Comparison of ENCODE assay signal across 1 cellular context in the genomic region with DNA sequence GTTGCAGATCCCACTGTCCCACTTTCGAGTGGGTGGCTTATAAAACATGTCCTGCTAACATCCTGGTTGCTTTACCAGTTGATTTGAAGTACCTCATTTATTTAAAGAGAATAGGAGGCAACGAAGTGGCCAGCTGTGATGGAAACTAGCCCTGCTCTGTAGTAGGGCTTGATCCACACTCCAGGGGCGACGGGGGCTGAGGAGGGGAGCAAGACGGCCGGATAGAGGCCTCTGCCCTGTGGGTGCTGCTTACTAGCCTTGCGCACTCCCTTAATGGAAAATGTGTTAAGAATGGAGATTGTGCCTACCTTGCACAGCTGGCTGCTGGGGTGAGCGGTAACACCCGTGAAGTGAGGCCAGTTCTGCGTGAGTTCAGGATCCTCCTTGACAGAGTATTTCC.
TF ChIP-seq lines count a peak whose summit lies in the region.

No MANE protein-coding gene starts in this region.

TF ChIP-seq in SK-N-SH treated with all-trans-retinoic acid at 6 μM for 48 hours, 23 proteins besides CTCF, POLR2A, EP300 and RAD21 (continued from another document):
- TF ChIP-seq, protein P1, sequence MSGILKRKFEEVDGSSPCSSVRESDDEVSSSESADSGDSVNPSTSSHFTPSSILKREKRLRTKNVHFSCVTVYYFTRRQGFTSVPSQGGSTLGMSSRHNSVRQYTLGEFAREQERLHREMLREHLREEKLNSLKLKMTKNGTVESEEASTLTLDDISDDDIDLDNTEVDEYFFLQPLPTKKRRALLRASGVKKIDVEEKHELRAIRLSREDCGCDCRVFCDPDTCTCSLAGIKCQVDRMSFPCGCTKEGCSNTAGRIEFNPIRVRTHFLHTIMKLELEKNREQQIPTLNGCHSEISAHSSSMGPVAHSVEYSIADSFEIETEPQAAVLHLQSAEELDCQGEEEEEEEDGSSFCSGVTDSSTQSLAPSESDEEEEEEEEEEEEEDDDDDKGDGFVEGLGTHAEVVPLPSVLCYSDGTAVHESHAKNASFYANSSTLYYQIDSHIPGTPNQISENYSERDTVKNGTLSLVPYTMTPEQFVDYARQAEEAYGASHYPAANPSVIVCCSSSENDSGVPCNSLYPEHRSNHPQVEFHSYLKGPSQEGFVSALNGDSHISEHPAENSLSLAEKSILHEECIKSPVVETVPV (CRISPR knock-in tag; IDR thresholded peaks at IDR 0.05), result no peak
- TF ChIP-seq CSDC2 (CRISPR knock-in tag; IDR thresholded peaks at IDR 0.05) (no peak), RARB (CRISPR knock-in tag; IDR thresholded peaks at IDR 0.05) (no peak), ESRRG (CRISPR knock-in tag; IDR thresholded peaks at IDR 0.05) (no peak), TOX (CRISPR knock-in tag; IDR thresholded peaks at IDR 0.05; ENCODE audit: borderline replicate concordance) (no peak), PPARA (CRISPR knock-in tag; IDR thresholded peaks at IDR 0.05; ENCODE audit: borderline replicate concordance) (no peak), ZC3H10 (CRISPR knock-in tag; IDR thresholded peaks at IDR 0.05) (no peak)
- TF ChIP-seq, protein P2, sequence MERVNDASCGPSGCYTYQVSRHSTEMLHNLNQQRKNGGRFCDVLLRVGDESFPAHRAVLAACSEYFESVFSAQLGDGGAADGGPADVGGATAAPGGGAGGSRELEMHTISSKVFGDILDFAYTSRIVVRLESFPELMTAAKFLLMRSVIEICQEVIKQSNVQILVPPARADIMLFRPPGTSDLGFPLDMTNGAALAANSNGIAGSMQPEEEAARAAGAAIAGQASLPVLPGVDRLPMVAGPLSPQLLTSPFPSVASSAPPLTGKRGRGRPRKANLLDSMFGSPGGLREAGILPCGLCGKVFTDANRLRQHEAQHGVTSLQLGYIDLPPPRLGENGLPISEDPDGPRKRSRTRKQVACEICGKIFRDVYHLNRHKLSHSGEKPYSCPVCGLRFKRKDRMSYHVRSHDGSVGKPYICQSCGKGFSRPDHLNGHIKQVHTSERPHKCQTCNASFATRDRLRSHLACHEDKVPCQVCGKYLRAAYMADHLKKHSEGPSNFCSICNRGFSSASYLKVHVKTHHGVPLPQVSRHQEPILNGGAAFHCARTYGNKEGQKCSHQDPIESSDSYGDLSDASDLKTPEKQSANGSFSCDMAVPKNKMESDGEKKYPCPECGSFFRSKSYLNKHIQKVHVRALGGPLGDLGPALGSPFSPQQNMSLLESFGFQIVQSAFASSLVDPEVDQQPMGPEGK (CRISPR knock-in tag; IDR thresholded peaks at IDR 0.05; ENCODE audit: borderline replicate concordance), result no peak
- TF ChIP-seq, protein P3, sequence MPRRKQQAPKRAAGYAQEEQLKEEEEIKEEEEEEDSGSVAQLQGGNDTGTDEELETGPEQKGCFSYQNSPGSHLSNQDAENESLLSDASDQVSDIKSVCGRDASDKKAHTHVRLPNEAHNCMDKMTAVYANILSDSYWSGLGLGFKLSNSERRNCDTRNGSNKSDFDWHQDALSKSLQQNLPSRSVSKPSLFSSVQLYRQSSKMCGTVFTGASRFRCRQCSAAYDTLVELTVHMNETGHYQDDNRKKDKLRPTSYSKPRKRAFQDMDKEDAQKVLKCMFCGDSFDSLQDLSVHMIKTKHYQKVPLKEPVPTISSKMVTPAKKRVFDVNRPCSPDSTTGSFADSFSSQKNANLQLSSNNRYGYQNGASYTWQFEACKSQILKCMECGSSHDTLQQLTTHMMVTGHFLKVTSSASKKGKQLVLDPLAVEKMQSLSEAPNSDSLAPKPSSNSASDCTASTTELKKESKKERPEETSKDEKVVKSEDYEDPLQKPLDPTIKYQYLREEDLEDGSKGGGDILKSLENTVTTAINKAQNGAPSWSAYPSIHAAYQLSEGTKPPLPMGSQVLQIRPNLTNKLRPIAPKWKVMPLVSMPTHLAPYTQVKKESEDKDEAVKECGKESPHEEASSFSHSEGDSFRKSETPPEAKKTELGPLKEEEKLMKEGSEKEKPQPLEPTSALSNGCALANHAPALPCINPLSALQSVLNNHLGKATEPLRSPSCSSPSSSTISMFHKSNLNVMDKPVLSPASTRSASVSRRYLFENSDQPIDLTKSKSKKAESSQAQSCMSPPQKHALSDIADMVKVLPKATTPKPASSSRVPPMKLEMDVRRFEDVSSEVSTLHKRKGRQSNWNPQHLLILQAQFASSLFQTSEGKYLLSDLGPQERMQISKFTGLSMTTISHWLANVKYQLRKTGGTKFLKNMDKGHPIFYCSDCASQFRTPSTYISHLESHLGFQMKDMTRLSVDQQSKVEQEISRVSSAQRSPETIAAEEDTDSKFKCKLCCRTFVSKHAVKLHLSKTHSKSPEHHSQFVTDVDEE (CRISPR knock-in tag; IDR thresholded peaks at IDR 0.05), result no peak
